ENCODE assay signal across 8 cellular contexts in genomic region chr3:33372218-33373081, GRCh38.
A peak's percentile ranks its signal among the peaks of the same experiment; 100 is the strongest.
DNase-seq lines count a peak whose midpoint lies in the region; ATAC-seq and TF ChIP-seq lines count a peak whose summit lies in the region.

No MANE protein-coding gene starts in this region.

- H3K27ac Mint-ChIP-seq in activated CD8-positive, alpha-beta T cell treated with anti-CD3 and anti-CD28 coated beads for 36 hours, result no peak overlapping the region
- H3K27ac Mint-ChIP-seq in natural killer cell, result no peak overlapping the region

- DNase-seq in GDM1 (lab: John Stamatoyannopoulos, UW), result peak; percentile 4
- peak; percentile 59 for DNase-seq in HEK293T (ENCODE audit: extremely low spot score)
- peak; percentile 12 for DNase-seq in NCI-H748 treated with DMSO at 0.1 percent for 48 hours (lab: John Stamatoyannopoulos, UW)
- DNase-seq in activated CD8-positive, alpha-beta T cell treated with anti-CD3 and anti-CD28 coated beads for 36 hours, result peak; percentile 59
- DNase-seq in esophagus squamous epithelium (lab: John Stamatoyannopoulos, UW), result no peak
- no peak for DNase-seq in natural killer cell
- DNase-seq in testis, result peak; percentile 58

- H3K4me1 ChIP-seq in esophagus squamous epithelium, result peaks cover 0 to 8% (median 0%) of the 10 kb centered on the region in 3 donors
- no peaks in the 10 kb centered on the region for H3K4me1 ChIP-seq in testis

- TF ChIP-seq CTCF in activated CD8-positive, alpha-beta T cell treated with anti-CD3 and anti-CD28 coated beads for 36 hours (IDR thresholded peaks at IDR 0.05), result peak; percentile 98
- peak; percentile 71 to 91 (median 89) for TF ChIP-seq CTCF in esophagus squamous epithelium (IDR thresholded peaks at IDR 0.05)
- TF ChIP-seq CTCF in natural killer cell (IDR thresholded peaks at IDR 0.05), result peak; percentile 88
- TF ChIP-seq CTCF in testis (IDR thresholded peaks at IDR 0.05), result peak; percentile 46 to 90 (median 84)

- H3K27me3 Mint-ChIP-seq in activated CD8-positive, alpha-beta T cell treated with anti-CD3 and anti-CD28 coated beads for 36 hours, result peaks cover 12% of the 10 kb centered on the region
- peaks cover 7 to 16% of the 10 kb centered on the region in 2 donors for H3K27me3 Mint-ChIP-seq in natural killer cell (ENCODE audit: low read depth in 2 of 2)

- ATAC-seq in activated CD8-positive, alpha-beta T cell treated with anti-CD3 and anti-CD28 coated beads for 36 hours, result peak; percentile 93
- ATAC-seq in natural killer cell (peak; percentile 64 to 80 (median 70)), HG03196 (IDR thresholded peaks at IDR 0.05; ENCODE audit: unreplicated experiment) (no peak)

- no peaks in the 10 kb centered on the region for H3K36me3 Mint-ChIP-seq in activated CD8-positive, alpha-beta T cell treated with anti-CD3 and anti-CD28 coated beads for 36 hours (ENCODE audit: low read depth)
- H3K36me3 Mint-ChIP-seq in natural killer cell, result no peaks in the 10 kb centered on the region

- H3K27ac ChIP-seq in esophagus squamous epithelium (no peak overlapping the region), testis (no peak overlapping the region)

- no peaks in the 10 kb centered on the region for H3K9me3 Mint-ChIP-seq in activated CD8-positive, alpha-beta T cell treated with anti-CD3 and anti-CD28 coated beads for 36 hours
- no peaks in the 10 kb centered on the region for H3K9me3 Mint-ChIP-seq in natural killer cell

- POLR2A ChIA-PET in HEK293T (lab: Yijun Ruan, JAX), result interaction anchor here (1.6 kb wide), 1 partner anchor 240 kb away, joined by 9 read pairs; no protein-coding TSS in a partner anchor
- POLR2A ChIA-PET in activated CD8-positive, alpha-beta T cell treated with anti-CD3 and anti-CD28 coated beads for 36 hours (lab: Charles Lee), result interaction anchor here (1.1 kb wide), 1 partner anchor 13 kb away, joined by 3 read pairs; no protein-coding TSS in a partner anchor

- H3K27me3 ChIP-seq in esophagus squamous epithelium (no peaks in the 10 kb centered on the region), testis (no peaks in the 10 kb centered on the region)

- WGBS in esophagus squamous epithelium, 2 donors, result 36 to 40% methylated on average over 12 to 13 of the region's 14 CpGs
- 46 to 51% methylated on average over 14 of the region's 14 CpGs for WGBS in testis, 2 donors

- no peak overlapping the region for H3K4me3 ChIP-seq in esophagus squamous epithelium
- no peak overlapping the region for H3K4me3 ChIP-seq in testis

- no peak overlapping the region for H3K4me3 Mint-ChIP-seq in activated CD8-positive, alpha-beta T cell treated with anti-CD3 and anti-CD28 coated beads for 36 hours
- no peak overlapping the region for H3K4me3 Mint-ChIP-seq in natural killer cell

- intact Hi-C loops in activated CD8-positive, alpha-beta T cell treated with anti-CD3 and anti-CD28 coated beads for 36 hours (cut with micrococcal nuclease), result loop anchor here (5.0 kb wide), 2 partner anchors 240 to 425 kb away; no protein-coding TSS in a partner anchor
- intact Hi-C loops in esophagus squamous epithelium (cut with DNase I) (loop anchor here (5.0 kb wide), 1 partner anchor 240 kb away; no protein-coding TSS in a partner anchor), natural killer cell (cut with micrococcal nuclease) (loop anchor here (1.0 to 2.0 kb wide), 2 partner anchors 242 to 425 kb away; no protein-coding TSS in a partner anchor), testis (cut with DNase I; ENCODE audit: low total_unique reads) (loop anchor here (5.0 kb wide), 1 partner anchor 240 kb away; no protein-coding TSS in a partner anchor)

- TF ChIP-seq POLR2A in esophagus squamous epithelium (IDR thresholded peaks at IDR 0.05), result no peak
- no peak for TF ChIP-seq POLR2A in testis (IDR thresholded peaks at IDR 0.05)

- peaks cover 0 to 19% (median 0%) of the 10 kb centered on the region in 3 donors for H3K36me3 ChIP-seq in esophagus squamous epithelium
- H3K36me3 ChIP-seq in testis (ENCODE audit: low read depth, missing control alignments), result no peaks in the 10 kb centered on the region

- H3K9me3 ChIP-seq in esophagus squamous epithelium (no peaks in the 10 kb centered on the region), testis (no peaks in the 10 kb centered on the region)

- CTCF ChIA-PET in HEK293T (lab: Yijun Ruan, JAX), result interaction anchor here (0.5 to 2.6 kb wide), 31 partner anchors 8 to 433 kb away, joined by 3 to 62 read pairs (median 4); partner anchors contain the start of gene SUSD5
- CTCF ChIA-PET in activated CD8-positive, alpha-beta T cell treated with anti-CD3 and anti-CD28 coated beads for 36 hours (lab: Charles Lee), result interaction anchor here (0.5 to 4.1 kb wide), 63 partner anchors 9 to 425 kb away, joined by 3 to 78 read pairs (median 4); partner anchors contain the start of genes FBXL2, SUSD5 and UBP1

- peaks cover 2% of the 10 kb centered on the region for H3K4me1 Mint-ChIP-seq in activated CD8-positive, alpha-beta T cell treated with anti-CD3 and anti-CD28 coated beads for 36 hours (ENCODE audit: low read depth)
- peaks cover 9 to 11% of the 10 kb centered on the region in 2 donors for H3K4me1 Mint-ChIP-seq in natural killer cell

TF ChIP-seq in HEK293T, 16 proteins besides CTCF, POLR2A, EP300 and RAD21:
- TF ChIP-seq BHLHE40 (IDR thresholded peaks at IDR 0.05; ENCODE audit: borderline replicate concordance) (no peak), SUZ12 (IDR thresholded peaks at IDR 0.05) (no peak), HDGF (IDR thresholded peaks at IDR 0.05; ENCODE audit: borderline replicate concordance) (no peak), TARDBP (IDR thresholded peaks at IDR 0.05) (no peak), ARNT (IDR thresholded peaks at IDR 0.05) (no peak), LEF1 (IDR thresholded peaks at IDR 0.05; ENCODE audit: borderline replicate concordance) (no peak), CTBP1 (IDR thresholded peaks at IDR 0.05; ENCODE audit: borderline replicate concordance) (no peak), PKNOX1 (IDR thresholded peaks at IDR 0.05) (0 out of 2 replicates have a peak, but pooled peaks have one; percentile 8), FOXK2 (IDR thresholded peaks at IDR 0.05) (no peak)
TF ChIP-seq in HEK293T: peak in this region for 1.

Comparison
In these comparisons a context has a peak if more than half of its experiments do, and no peak if none do; other contexts are left out.
1. DNase-seq: peak in GDM1 (single experiment), HEK293T (single experiment), NCI-H748 treated with DMSO at 0.1 percent for 48 hours (single experiment), activated CD8-positive, alpha-beta T cell treated with anti-CD3 and anti-CD28 coated beads for 36 hours (single experiment) and testis (single experiment); none in esophagus squamous epithelium (single experiment) and natural killer cell (single experiment).
2. Peak in every context shown above with its lines, with median percentiles within 50 percentile points of each other: CTCF ChIP-seq.